1 cellular context compared by ENCODE assay signal in genomic region chr3:59456852-59457485, GRCh38.
TF ChIP-seq lines count a peak whose summit lies in the region.

No MANE protein-coding gene starts in this region.

TF ChIP-seq in GM12878, 131 proteins besides CTCF, POLR2A, EP300 and RAD21 (continued from another document and continues in another):
- TF ChIP-seq JUNB (IDR thresholded peaks at IDR 0.05), result peak; percentile 99
- TF ChIP-seq BCLAF1 (IDR thresholded peaks at IDR 0.05), result no peak
- no peak for TF ChIP-seq ZBTB40 (IDR thresholded peaks at IDR 0.05; ENCODE audit: borderline replicate concordance)
- TF ChIP-seq MXI1 (IDR thresholded peaks at IDR 0.05; ENCODE audit: low read depth, low read length), result no peak
- peak in 1 of 2 experiments; percentile 97; a peak in 2 of 4 replicates for TF ChIP-seq ETV6 (conservative IDR thresholded peaks at IDR 0.05 in 1 of 2, IDR thresholded peaks at IDR 0.05 in 1 of 2; ENCODE audit: borderline replicate concordance in 1 of 2, low read depth in 1 of 2)
- TF ChIP-seq USF1 (IDR thresholded peaks at IDR 0.05; ENCODE audit: borderline replicate concordance, extremely low read length, insufficient read depth, low read depth, low read length), result no peak
- TF ChIP-seq IRF5 (IDR thresholded peaks at IDR 0.05; ENCODE audit: borderline replicate concordance), result no peak
- TF ChIP-seq CBX3 (IDR thresholded peaks at IDR 0.05; ENCODE audit: borderline replicate concordance, low read depth), result no peak
- no peak for TF ChIP-seq TARDBP (IDR thresholded peaks at IDR 0.05; ENCODE audit: borderline replicate concordance)
- TF ChIP-seq MAX (IDR thresholded peaks at IDR 0.05; ENCODE audit: low read depth, low read length), result no peak
- no peak for TF ChIP-seq BMI1 (IDR thresholded peaks at IDR 0.05; ENCODE audit: borderline replicate concordance)
- peak; percentile 68 for TF ChIP-seq ZNF687 (IDR thresholded peaks at IDR 0.05)
- TF ChIP-seq CREB1 (IDR thresholded peaks at IDR 0.05; ENCODE audit: low read depth), result peak; percentile 70
- 0 out of 3 replicates have a peak, but pooled peaks of 1 of the 2 experiments have one; percentile 30 for TF ChIP-seq EGR1 (IDR thresholded peaks at IDR 0.05; ENCODE audit: borderline replicate concordance in 1 of 2, low read depth in 2 of 2, low read length in 2 of 2)
- TF ChIP-seq CEBPB (IDR thresholded peaks at IDR 0.05; ENCODE audit: borderline replicate concordance in 1 of 2, low read depth in 2 of 2, low read length in 2 of 2), result 0 out of 4 replicates have a peak, but pooled peaks of 1 of the 2 experiments have one; percentile 36
- peak; percentile 57; the same call in 1 of the 2 replicates for TF ChIP-seq GABPA (IDR thresholded peaks at IDR 0.05; ENCODE audit: low read depth)
- peak; percentile 83 for TF ChIP-seq RUNX3 (IDR thresholded peaks at IDR 0.05; ENCODE audit: low read length)
- peak; percentile 90 for TF ChIP-seq FOXM1 (IDR thresholded peaks at IDR 0.05; ENCODE audit: low read depth, low read length)
- TF ChIP-seq LARP7 (IDR thresholded peaks at IDR 0.05), result no peak
- TF ChIP-seq BACH1 (IDR thresholded peaks at IDR 0.05; ENCODE audit: borderline replicate concordance), result peak; percentile 64; the same call in 1 of the 2 replicates
- peak; percentile 65; the same call in 1 of the 2 replicates for TF ChIP-seq PML (IDR thresholded peaks at IDR 0.05; ENCODE audit: low read length)
- peak; percentile 89 for TF ChIP-seq PKNOX1 (IDR thresholded peaks at IDR 0.05)
- TF ChIP-seq BHLHE40 (IDR thresholded peaks at IDR 0.05; ENCODE audit: borderline replicate concordance in 1 of 2, low read depth in 2 of 2, low read length in 1 of 2), result peak; percentile 72 to 76
- peak; percentile 61; the same call in 1 of the 2 replicates for TF ChIP-seq NBN (IDR thresholded peaks at IDR 0.05)
- TF ChIP-seq KLF5 (IDR thresholded peaks at IDR 0.05; ENCODE audit: partially characterized antibody), result no peak
- TF ChIP-seq PBX3 (IDR thresholded peaks at IDR 0.05; ENCODE audit: insufficient replicate concordance, low read depth, low read length), result peak; percentile 81
- TF ChIP-seq SP1 (IDR thresholded peaks at IDR 0.05; ENCODE audit: low read depth, low read length), result peak; percentile 36
- peak; percentile 75 for TF ChIP-seq MTA2 (IDR thresholded peaks at IDR 0.05; ENCODE audit: low read depth)
- no peak for TF ChIP-seq NFYA (IDR thresholded peaks at IDR 0.05; ENCODE audit: borderline replicate concordance, low read depth, low read length)
- TF ChIP-seq CBX5 (IDR thresholded peaks at IDR 0.05; ENCODE audit: low read depth), result peak; percentile 89; the same call in 1 of the 2 replicates
- peak; percentile 85; the same call in 1 of the 2 replicates for TF ChIP-seq MTA3 (IDR thresholded peaks at IDR 0.05; ENCODE audit: borderline replicate concordance, low read length)
- TF ChIP-seq SKIL (IDR thresholded peaks at IDR 0.05; ENCODE audit: low read depth, poor library complexity, severe bottlenecking), result peak; percentile 27
- peak; percentile 89; the same call in 1 of the 2 replicates for TF ChIP-seq ZBED1 (IDR thresholded peaks at IDR 0.05; ENCODE audit: borderline replicate concordance)
- no peak for TF ChIP-seq ZNF274 (IDR thresholded peaks at IDR 0.05; ENCODE audit: insufficient read depth, insufficient read length)
- TF ChIP-seq ATF7 (IDR thresholded peaks at IDR 0.05; ENCODE audit: low read depth), result peak; percentile 71
- TF ChIP-seq MYB (IDR thresholded peaks at IDR 0.05; ENCODE audit: borderline replicate concordance, low read depth, low read length), result no peak
- peak; percentile 56; the same call in 1 of the 2 replicates for TF ChIP-seq GATAD2B (conservative IDR thresholded peaks at IDR 0.05; ENCODE audit: low read depth)
- no peak for TF ChIP-seq E2F4 (IDR thresholded peaks at IDR 0.05; ENCODE audit: low read depth, low read length)
- peak in 1 of 2 experiments; percentile 77; a peak in 2 of 4 replicates for TF ChIP-seq SRF (IDR thresholded peaks at IDR 0.05; ENCODE audit: low read depth in 2 of 2, low read length in 2 of 2)
- 0 out of 2 replicates have a peak, but pooled peaks have one; percentile 55 for TF ChIP-seq PAX5 (IDR thresholded peaks at IDR 0.05; ENCODE audit: borderline replicate concordance, low read depth, low read length)
- TF ChIP-seq MEF2A (IDR thresholded peaks at IDR 0.05; ENCODE audit: insufficient read depth, low read depth, low read length), result peak; percentile 95
